20 cellular contexts compared by ENCODE assay signal in the genomic region with DNA sequence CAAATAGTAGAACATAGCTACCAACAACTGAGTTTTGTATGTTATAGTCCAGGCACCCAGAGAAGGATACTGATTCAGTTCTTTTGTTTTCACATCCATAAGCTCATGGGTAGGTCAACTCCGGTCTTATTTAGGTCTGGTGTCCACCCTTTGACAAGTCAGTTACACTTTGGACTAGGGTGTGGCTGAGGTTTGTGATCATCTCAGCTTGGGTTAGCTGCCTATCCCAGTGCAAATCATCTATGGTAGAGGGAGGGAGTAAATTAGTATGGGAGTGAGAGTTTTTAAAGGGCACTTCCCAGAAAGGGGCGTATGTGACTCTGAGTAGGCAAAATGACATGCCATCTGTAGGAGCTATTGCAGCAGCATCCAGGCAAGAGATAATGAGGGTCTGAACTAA.
DNase-seq lines count a peak whose midpoint lies in the region; ATAC-seq, FAIRE-seq and TF ChIP-seq lines count a peak whose summit lies in the region.
"Had no signal": no experiment of that assay in that cellular context is flagged by ENCODE, and none has a peak within 500 bp of the region (broad histone marks: within the 10 kb centered on the region; RNA-seq: fewer than 3 reads in every experiment).

No MANE protein-coding gene starts in this region.

- no peak overlapping the region for H3K18ac ChIP-seq in trophoblast cell (ENCODE audit: low read length)

- no peak overlapping the region for H2AK5ac ChIP-seq in trophoblast cell (ENCODE audit: low read length)

- H3K4me3 ChIP-seq in colonic mucosa (no peak overlapping the region), trophoblast cell (ENCODE audit: low read depth, low read length) (no peak overlapping the region)
- H3K4me3 ChIP-seq: GM23248, HAP-1 had no signal

- intact Hi-C loops in colonic mucosa (cut with DNase I), result no loop called here

- H3K27ac ChIP-seq in colonic mucosa (no peak overlapping the region), trophoblast cell (ENCODE audit: low read depth, low read length) (no peak overlapping the region)

- WGBS in trophoblast cell (ENCODE audit: extremely low coverage, insufficient coverage, insufficient read length), result no CpG with 5 or more reads among the region's 2 CpGs

- H3K4me2 ChIP-seq in trophoblast cell (ENCODE audit: low read length), result no peak overlapping the region

- no peak overlapping the region for H2BK5ac ChIP-seq in trophoblast cell (ENCODE audit: low read depth, low read length, poor library complexity)

- TF ChIP-seq CTCF in colonic mucosa (IDR thresholded peaks at IDR 0.05), result no peak

- H4K91ac ChIP-seq in trophoblast cell (ENCODE audit: low read depth, low read length), result no peak overlapping the region

- no peak for DNase-seq in HTR-8/SVneo (ENCODE audit: insufficient read length, low spot score)
- DNase-seq in NCI-H2227 treated with DMSO at 0.1 percent for 48 hours (lab: John Stamatoyannopoulos, UW), result peak; percentile 36
- DNase-seq in colonic mucosa, result peak; percentile 22
- DNase-seq in trophoblast cell, result no peak
- no peak for DNase-seq in activated gamma-delta T cell (lab: John Stamatoyannopoulos, UW)
- DNase-seq in DMS153 treated with DMSO at 0.1 percent for 48 hours (lab: John Stamatoyannopoulos, UW; ENCODE audit: unreplicated experiment), result no peak
- no peak for DNase-seq in DMS 273 treated with DMSO at 0.1 percent for 48 hours (lab: John Stamatoyannopoulos, UW)
- DNase-seq: 8988T; BE2C; C1 segment of cervical spinal cord; CD4-positive, CD25-positive, alpha-beta regulatory T cell; CD8-positive, alpha-beta memory T cell; COR-L47; DMS79; GDM1; GM23248 had no signal

- H3K27me3 ChIP-seq in colonic mucosa (no peaks in the 10 kb centered on the region), trophoblast cell (ENCODE audit: insufficient read depth, low read length) (no peaks in the 10 kb centered on the region)
- H3K27me3 ChIP-seq: BE2C had no signal

- no peak overlapping the region for H3K23ac ChIP-seq in trophoblast cell (ENCODE audit: low read length)

- H2BK120ac ChIP-seq in trophoblast cell (ENCODE audit: insufficient read depth, low read length, poor library complexity), result no peak overlapping the region

- H3K9me3 ChIP-seq in colonic mucosa (no peaks in the 10 kb centered on the region), trophoblast cell (ENCODE audit: insufficient read depth, low read depth, low read length) (no peaks in the 10 kb centered on the region)
- H3K9me3 ChIP-seq: BE2C, HAP-1 had no signal

- H3K9ac ChIP-seq in colonic mucosa (ENCODE audit: low read depth in 2 of 2, low read length in 2 of 2), result no peak overlapping the region
- no peak overlapping the region for H3K9ac ChIP-seq in trophoblast cell (ENCODE audit: low read length)
- H3K9ac ChIP-seq: GM23248 had no signal

- ATAC-seq in HG03521 (IDR thresholded peaks at IDR 0.05; ENCODE audit: unreplicated experiment), result no peak

- no peak overlapping the region for H2BK12ac ChIP-seq in trophoblast cell (ENCODE audit: low read length)

- no peak overlapping the region for H4K12ac ChIP-seq in trophoblast cell (ENCODE audit: low read depth, low read length)

- no peak overlapping the region for H3K14ac ChIP-seq in trophoblast cell (ENCODE audit: low read length)

- no peaks in the 10 kb centered on the region for H3K4me1 ChIP-seq in colonic mucosa
- H3K4me1 ChIP-seq in trophoblast cell (ENCODE audit: control insufficient read depth in 1 of 2, insufficient read depth in 2 of 2, low read length in 2 of 2), result no peaks in the 10 kb centered on the region

- no peak overlapping the region for H4K8ac ChIP-seq in trophoblast cell (ENCODE audit: low read depth, low read length)

- H2AFZ ChIP-seq in trophoblast cell (ENCODE audit: insufficient read depth, low read length, poor library complexity), result no peak overlapping the region
- H2AFZ ChIP-seq: GM23248 had no signal

- FAIRE-seq in HTR-8/SVneo (lab: Jason Lieb, UNC), result peak; percentile 38
- FAIRE-seq: GM12892, GM18507 had no signal

- H3K36me3 ChIP-seq in colonic mucosa (no peaks in the 10 kb centered on the region), trophoblast cell (ENCODE audit: control insufficient read depth in 1 of 2, insufficient read depth in 2 of 2, low read length in 2 of 2) (peaks cover 0 to 8% of the 10 kb centered on the region in 2 experiments)
- H3K36me3 ChIP-seq: HAP-1 had no signal

- H3K4ac ChIP-seq in trophoblast cell (ENCODE audit: low read depth, low read length), result peak overlapping the region; percentile 6

- no peaks in the 10 kb centered on the region for H3K79me2 ChIP-seq in trophoblast cell (ENCODE audit: control insufficient read depth, insufficient read depth, low read length, poor library complexity)

- no peaks in the 10 kb centered on the region for H3K79me1 ChIP-seq in trophoblast cell (ENCODE audit: low read length)

Comparison
In these comparisons a context has a peak if more than half of its experiments do, and no peak if none do; other contexts are left out.
1. DNase-seq: peak in NCI-H2227 treated with DMSO at 0.1 percent for 48 hours (single experiment) and colonic mucosa (single experiment); none in HTR-8/SVneo (single experiment), trophoblast cell (0 of 2), activated gamma-delta T cell (single experiment), DMS153 treated with DMSO at 0.1 percent for 48 hours (single experiment) and DMS 273 treated with DMSO at 0.1 percent for 48 hours (single experiment).